In the genomic region with DNA sequence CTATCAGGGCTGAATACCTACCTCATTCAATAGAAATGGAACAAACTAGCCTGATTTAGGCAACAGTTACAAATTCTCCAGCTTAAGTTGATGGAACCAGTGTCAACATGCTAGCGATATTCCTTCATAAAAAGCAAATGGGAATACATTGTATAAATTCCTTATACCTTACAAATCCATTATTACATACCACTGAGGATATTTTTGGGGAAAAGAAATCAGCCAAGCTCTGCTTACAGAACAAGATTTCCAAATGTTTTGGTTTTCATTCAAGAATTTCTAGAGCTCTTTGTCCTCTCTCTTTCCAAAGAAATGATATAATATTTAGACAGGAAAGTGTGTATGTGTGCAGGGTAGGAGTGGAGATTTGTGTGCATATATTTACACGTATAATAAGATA, we compare ENCODE assay signal across 16 cellular contexts. TPM values are rescaled to one million over a fixed set of nuclear protein-coding genes. Genes with fewer than 3 reads are reported as not detected.
DNase-seq lines count a peak whose midpoint lies in the region; TF ChIP-seq lines count a peak whose summit lies in the region.
"Had no signal": no experiment of that assay in that cellular context is flagged by ENCODE, and none has a peak within 500 bp of the region (broad histone marks: within the 10 kb centered on the region; RNA-seq: fewer than 3 reads in every experiment).

No MANE protein-coding gene starts in this region.

- no peak for TF ChIP-seq POLR2A in esophagus squamous epithelium (IDR thresholded peaks at IDR 0.05)

- no peaks in the 10 kb centered on the region for H3K27me3 Mint-ChIP-seq in osteocyte (ENCODE audit: unreplicated experiment)
- H3K27me3 Mint-ChIP-seq: activated CD4-positive, alpha-beta T cell treated with anti-CD3 and anti-CD28 coated beads, Interleukin-2, amount 10 ng/mL, durations not matched to agents 24 days and 14 days had no signal

- H3K4me3 Mint-ChIP-seq in osteocyte (ENCODE audit: unreplicated experiment), result no peak overlapping the region
- H3K4me3 Mint-ChIP-seq: activated CD4-positive, alpha-beta T cell treated with anti-CD3 and anti-CD28 coated beads, Interleukin-2, amount 10 ng/mL, durations not matched to agents 24 days and 14 days; activated naive CD4-positive, alpha-beta T cell treated with anti-CD3 and anti-CD28 coated beads for 36 hours; naive thymus-derived CD4-positive, alpha-beta T cell had no signal

- no peaks in the 10 kb centered on the region for H3K36me3 Mint-ChIP-seq in osteocyte (ENCODE audit: unreplicated experiment)
- H3K36me3 Mint-ChIP-seq: naive thymus-derived CD4-positive, alpha-beta T cell had no signal

- H3K36me3 ChIP-seq in esophagus squamous epithelium, result no peaks in the 10 kb centered on the region
- H3K36me3 ChIP-seq: BE2C, lower lobe of right lung, suprapubic skin had no signal

- H3K9me3 Mint-ChIP-seq in osteocyte (ENCODE audit: unreplicated experiment), result peaks cover 4% of the 10 kb centered on the region
- H3K9me3 Mint-ChIP-seq: activated naive CD4-positive, alpha-beta T cell treated with anti-CD3 and anti-CD28 coated beads for 36 hours had no signal

- H3K4me1 ChIP-seq in esophagus squamous epithelium, result peaks cover 0 to 6% (median 0%) of the 10 kb centered on the region in 3 donors
- H3K4me1 ChIP-seq: BE2C had no signal

- peak overlapping the region in 3 of 4 donors; percentile 25 to 31 (median 27) for H3K27ac ChIP-seq in esophagus squamous epithelium
- H3K27ac ChIP-seq: lower lobe of right lung, suprapubic skin had no signal

- TF ChIP-seq CTCF in AG09309 (IDR thresholded peaks at IDR 0.05; ENCODE audit: control insufficient read depth, insufficient read depth, low read depth, low read length, missing control alignments) (no peak), esophagus squamous epithelium (IDR thresholded peaks at IDR 0.05) (no peak), osteocyte (IDR thresholded peaks at IDR 0.05) (no peak)

- DNase-seq in AG09309 (ENCODE audit: low read depth) (peak; percentile 79), LHCN-M2 (ENCODE audit: low read depth) (peak; percentile 26), esophagus squamous epithelium (lab: John Stamatoyannopoulos, UW) (no peak), osteocyte (ENCODE audit: extremely low spot score, unreplicated experiment) (no peak), COLO668 (lab: John Stamatoyannopoulos, UW; ENCODE audit: unreplicated experiment) (no peak), activated T-cell treated with anti-CD3 and anti-CD28 coated beads for 4 hours (no peak), HuH-7 (ENCODE audit: low spot score) (no peak)
- no peak for DNase-seq in stimulated activated CD8-positive, alpha-beta memory T cell treated with anti-CD3 and anti-CD28 coated beads, Interleukin-4, amount 100 ng/mL, for 48 hours
- DNase-seq: activated CD4-positive, alpha-beta T cell treated with anti-CD3 and anti-CD28 coated beads, Interleukin-2, amount 10 ng/mL, durations not matched to agents 24 days and 14 days; activated naive CD4-positive, alpha-beta T cell treated with anti-CD3 and anti-CD28 coated beads for 36 hours; BE2C; effector CD8-positive, alpha-beta T cell; lower lobe of right lung; naive thymus-derived CD4-positive, alpha-beta T cell; NCI-H2029 treated with DMSO at 0.1 percent for 48 hours had no signal

- H3K4me1 Mint-ChIP-seq in osteocyte (ENCODE audit: unreplicated experiment), result peaks cover 16% of the 10 kb centered on the region
- H3K4me1 Mint-ChIP-seq: activated CD4-positive, alpha-beta T cell treated with anti-CD3 and anti-CD28 coated beads, Interleukin-2, amount 10 ng/mL, durations not matched to agents 24 days and 14 days; naive thymus-derived CD4-positive, alpha-beta T cell had no signal

- WGBS in esophagus squamous epithelium, 2 donors, result 34 to 42% methylated on average over 2 of the region's 2 CpGs

- H3K27ac Mint-ChIP-seq in osteocyte (ENCODE audit: unreplicated experiment), result peak overlapping the region; percentile 43
- H3K27ac Mint-ChIP-seq: activated CD4-positive, alpha-beta T cell treated with anti-CD3 and anti-CD28 coated beads, Interleukin-2, amount 10 ng/mL, durations not matched to agents 24 days and 14 days; activated naive CD4-positive, alpha-beta T cell treated with anti-CD3 and anti-CD28 coated beads for 36 hours; naive thymus-derived CD4-positive, alpha-beta T cell had no signal

- no peaks in the 10 kb centered on the region for H3K9me3 ChIP-seq in esophagus squamous epithelium
- H3K9me3 ChIP-seq: BE2C, lower lobe of right lung, suprapubic skin had no signal

- H3K27me3 ChIP-seq in esophagus squamous epithelium, result no peaks in the 10 kb centered on the region
- H3K27me3 ChIP-seq: BE2C, suprapubic skin had no signal

- intact Hi-C loops in esophagus squamous epithelium (cut with DNase I), result no loop called here

- no peak overlapping the region for H3K4me3 ChIP-seq in AG09309 (ENCODE audit: control insufficient read depth, low read depth, low read length)
- no peak overlapping the region for H3K4me3 ChIP-seq in esophagus squamous epithelium
- H3K4me3 ChIP-seq: lower lobe of right lung, suprapubic skin had no signal

RNA-seq across cellular contexts. Expression of a gene that starts 41.4 kb away (rescaled TPM):
- 1.0 and 1.3 TPM in 2 replicates for total RNA-seq in LHCN-M2 (2014; rRNA removed)
- polyA plus RNA-seq in LHCN-M2 (2012), result 0.30 TPM
- total RNA-seq in esophagus squamous epithelium, result 10 to 100 TPM in 2 of 4 donors, 1 to 10 TPM in 1, under 1 TPM in 1; 0.99 to 31.7 (median 7.9) TPM
- 2.8 and 3.1 TPM in 2 replicates for total RNA-seq in osteocyte
- total RNA-seq: activated CD4-positive, alpha-beta T cell treated with anti-CD3 and anti-CD28 coated beads, Interleukin-2, amount 10 ng/mL, durations not matched to agents 24 days and 14 days; activated naive CD4-positive, alpha-beta T cell treated with anti-CD3 and anti-CD28 coated beads for 36 hours had no signal
- polyA plus RNA-seq: naive thymus-derived CD4-positive, alpha-beta T cell had no signal

Comparison
In these comparisons a context has a peak if more than half of its experiments do, and no peak if none do; other contexts are left out.
1. DNase-seq: peak in AG09309 (single experiment) and LHCN-M2 (single experiment); none in esophagus squamous epithelium (single experiment), osteocyte (single experiment), stimulated activated CD8-positive, alpha-beta memory T cell treated with anti-CD3 and anti-CD28 coated beads, Interleukin-4, amount 100 ng/mL, for 48 hours (single experiment), COLO668 (single experiment), activated T-cell treated with anti-CD3 and anti-CD28 coated beads for 4 hours (single experiment) and HuH-7 (single experiment).